ENCODE assay signal across 8 cellular contexts in genomic region chrX:2630169-2630934, GRCh38.
DNase-seq lines count a peak whose midpoint lies in the region; ATAC-seq and TF ChIP-seq lines count a peak whose summit lies in the region.
"Not testable (repeated sequence)": the region's sequence is repeated elsewhere in the genome, so short reads cannot be mapped to it uniquely, and the experiment has no call there.

No MANE protein-coding gene starts in this region.

- peak overlapping the region; percentile 94 for H3K27ac Mint-ChIP-seq in CD4-positive, alpha-beta T cell
- peak overlapping the region; percentile 96 for H3K27ac Mint-ChIP-seq in activated CD8-positive, alpha-beta T cell treated with anti-CD3 and anti-CD28 coated beads, Interleukin-2, amount 10 ng/mL, durations not matched to agents 7 days and 5 days
- peak overlapping the region; percentile 95 for H3K27ac Mint-ChIP-seq in activated naive CD8-positive, alpha-beta T cell
- peak overlapping the region; percentile 84 to 93 (median 86) for H3K27ac Mint-ChIP-seq in nephron
- H3K27ac Mint-ChIP-seq in stimulated activated naive B cell treated with anti-CD40 and anti-IgM and Interleukin-4, amounts not matched to agents 10 μg/mL and 1 μg/mL and 100 μg/mL, for 72 hours = peak overlapping the region; percentile 97

- H3K9ac ChIP-seq in KMS-11 = not testable (repeated sequence)

- ATAC-seq in CD4-positive, alpha-beta T cell (ENCODE audit: poor library complexity) = peak; percentile 53
- ATAC-seq in activated CD8-positive, alpha-beta T cell treated with anti-CD3 and anti-CD28 coated beads, Interleukin-2, amount 10 ng/mL, durations not matched to agents 7 days and 5 days = not testable (repeated sequence)
- ATAC-seq in stimulated activated naive B cell treated with anti-CD40 and anti-IgM and Interleukin-4, amounts not matched to agents 10 μg/mL and 1 μg/mL and 100 μg/mL, for 72 hours (replicated peaks) = peak in 1 of 2 donors; percentile 49

- POLR2A ChIA-PET in CD4-positive, alpha-beta T cell (lab: Charles Lee); activated CD8-positive, alpha-beta T cell treated with anti-CD3 and anti-CD28 coated beads, Interleukin-2, amount 10 ng/mL, durations not matched to agents 7 days and 5 days (lab: Charles Lee): not testable (repeated sequence)

- intact Hi-C loops in CD4-positive, alpha-beta T cell (cut with DNase I, micrococcal nuclease) = loop anchor here in 1 of 2 experiments (2.0 to 5.0 kb wide), 4 partner anchors 22 to 1178 kb away; partner anchors contain the start of genes ASMTL and CD99

- not testable (repeated sequence) for H3K4me2 ChIP-seq in KMS-11

- H2AFZ ChIP-seq in KMS-11 (ENCODE audit: low read depth) = peak overlapping the region; percentile 55; the same call in 1 of the 2 replicates

- peak overlapping the region; percentile 48 for H3K27ac ChIP-seq in CD4-positive, alpha-beta T cell (ENCODE audit: low read depth, low read length)
- H3K27ac ChIP-seq in KMS-11 = peak overlapping the region; percentile 63

- not testable (repeated sequence) for TF ChIP-seq CTCF in CD4-positive, alpha-beta T cell (IDR thresholded peaks at IDR 0.05); KMS-11 (conservative IDR thresholded peaks at IDR 0.05; ENCODE audit: low read depth, low read length); fibroblast of mammary gland (conservative IDR thresholded peaks at IDR 0.05; ENCODE audit: control insufficient read depth, insufficient read depth, low read depth, low read length); nephron (IDR thresholded peaks at IDR 0.05; ENCODE audit: unreplicated experiment in 3 of 3)

- H3K4me3 ChIP-seq in KMS-11 (IDR thresholded peaks at IDR 0.05; ENCODE audit: insufficient read depth, low read depth, low read length); fibroblast of mammary gland (ENCODE audit: control insufficient read depth, low read depth, low read length): not testable (repeated sequence)

- H3K4me3 Mint-ChIP-seq in CD4-positive, alpha-beta T cell = peak overlapping the region; percentile 62
- peak overlapping the region; percentile 10 for H3K4me3 Mint-ChIP-seq in activated CD8-positive, alpha-beta T cell treated with anti-CD3 and anti-CD28 coated beads, Interleukin-2, amount 10 ng/mL, durations not matched to agents 7 days and 5 days
- peak overlapping the region; percentile 76 for H3K4me3 Mint-ChIP-seq in activated naive CD8-positive, alpha-beta T cell
- not testable (repeated sequence) for H3K4me3 Mint-ChIP-seq in nephron
- H3K4me3 Mint-ChIP-seq in stimulated activated naive B cell treated with anti-CD40 and anti-IgM and Interleukin-4, amounts not matched to agents 10 μg/mL and 1 μg/mL and 100 μg/mL, for 72 hours = peak overlapping the region; percentile 63 to 76

- peaks cover 27% of the 10 kb centered on the region for H3K9me3 Mint-ChIP-seq in CD4-positive, alpha-beta T cell
- H3K9me3 Mint-ChIP-seq in activated CD8-positive, alpha-beta T cell treated with anti-CD3 and anti-CD28 coated beads, Interleukin-2, amount 10 ng/mL, durations not matched to agents 7 days and 5 days (ENCODE audit: insufficient read depth) = peaks cover 41% of the 10 kb centered on the region
- peaks cover 30% of the 10 kb centered on the region for H3K9me3 Mint-ChIP-seq in activated naive CD8-positive, alpha-beta T cell (ENCODE audit: low read depth)
- H3K9me3 Mint-ChIP-seq in nephron = peaks cover 41% of the 10 kb centered on the region
- peaks cover 32% of the 10 kb centered on the region in 2 donors for H3K9me3 Mint-ChIP-seq in stimulated activated naive B cell treated with anti-CD40 and anti-IgM and Interleukin-4, amounts not matched to agents 10 μg/mL and 1 μg/mL and 100 μg/mL, for 72 hours

- H3K79me2 ChIP-seq in KMS-11 (ENCODE audit: insufficient read depth, low read depth) = not testable (repeated sequence)

- H3K4me1 Mint-ChIP-seq in CD4-positive, alpha-beta T cell (ENCODE audit: low read depth) = peaks cover 38% of the 10 kb centered on the region
- H3K4me1 Mint-ChIP-seq in activated CD8-positive, alpha-beta T cell treated with anti-CD3 and anti-CD28 coated beads, Interleukin-2, amount 10 ng/mL, durations not matched to agents 7 days and 5 days (ENCODE audit: low read depth) = peaks cover 60% of the 10 kb centered on the region
- H3K4me1 Mint-ChIP-seq in activated naive CD8-positive, alpha-beta T cell (ENCODE audit: low read depth) = peaks cover 40% of the 10 kb centered on the region
- not testable (repeated sequence) for H3K4me1 Mint-ChIP-seq in nephron
- H3K4me1 Mint-ChIP-seq in stimulated activated naive B cell treated with anti-CD40 and anti-IgM and Interleukin-4, amounts not matched to agents 10 μg/mL and 1 μg/mL and 100 μg/mL, for 72 hours = peaks cover 46 to 57% of the 10 kb centered on the region in 2 donors

- H3K4me1 ChIP-seq in KMS-11 (ENCODE audit: low read depth, poor library complexity, severe bottlenecking) = not testable (repeated sequence)

- H4K20me1 ChIP-seq in KMS-11 (ENCODE audit: insufficient read depth) = not testable (repeated sequence)

- H3K9me3 ChIP-seq in CD4-positive, alpha-beta T cell (ENCODE audit: control insufficient read depth, low read length) = peaks cover 20% of the 10 kb centered on the region

- CTCF ChIA-PET in CD4-positive, alpha-beta T cell (lab: Charles Lee); activated CD8-positive, alpha-beta T cell treated with anti-CD3 and anti-CD28 coated beads, Interleukin-2, amount 10 ng/mL, durations not matched to agents 7 days and 5 days (lab: Charles Lee): not testable (repeated sequence)

- not testable (repeated sequence) for H3K27me3 ChIP-seq in CD4-positive, alpha-beta T cell (ENCODE audit: control insufficient read depth, insufficient read depth, low read length); KMS-11 (ENCODE audit: insufficient read depth, low read depth)

- peaks cover 71% of the 10 kb centered on the region for H3K36me3 Mint-ChIP-seq in CD4-positive, alpha-beta T cell (ENCODE audit: low read depth)
- H3K36me3 Mint-ChIP-seq in activated CD8-positive, alpha-beta T cell treated with anti-CD3 and anti-CD28 coated beads, Interleukin-2, amount 10 ng/mL, durations not matched to agents 7 days and 5 days (ENCODE audit: low read depth) = peaks cover 75% of the 10 kb centered on the region
- H3K36me3 Mint-ChIP-seq in activated naive CD8-positive, alpha-beta T cell = peaks cover 58% of the 10 kb centered on the region
- H3K36me3 Mint-ChIP-seq in nephron (ENCODE audit: low read depth) = peaks cover 69% of the 10 kb centered on the region
- H3K36me3 Mint-ChIP-seq in stimulated activated naive B cell treated with anti-CD40 and anti-IgM and Interleukin-4, amounts not matched to agents 10 μg/mL and 1 μg/mL and 100 μg/mL, for 72 hours = peaks cover 67 to 71% of the 10 kb centered on the region in 2 donors

- not testable (repeated sequence) for H3K36me3 ChIP-seq in KMS-11 (ENCODE audit: insufficient read depth)

- H3K27me3 Mint-ChIP-seq in CD4-positive, alpha-beta T cell; activated CD8-positive, alpha-beta T cell treated with anti-CD3 and anti-CD28 coated beads, Interleukin-2, amount 10 ng/mL, durations not matched to agents 7 days and 5 days (ENCODE audit: low read depth); activated naive CD8-positive, alpha-beta T cell; nephron (ENCODE audit: low read depth); stimulated activated naive B cell treated with anti-CD40 and anti-IgM and Interleukin-4, amounts not matched to agents 10 μg/mL and 1 μg/mL and 100 μg/mL, for 72 hours: not testable (repeated sequence)

- DNase-seq in CD4-positive, alpha-beta T cell = peak; percentile 27 to 73 (median 42)
- DNase-seq in T follicular helper cell (ENCODE audit: low read depth) (peak; percentile 52), fibroblast of mammary gland (ENCODE audit: low read depth) (peak; percentile 25)
- DNase-seq in activated CD8-positive, alpha-beta T cell treated with anti-CD3 and anti-CD28 coated beads, Interleukin-2, amount 10 ng/mL, durations not matched to agents 7 days and 5 days = peak; percentile 55
- peak; percentile 62 for DNase-seq in stimulated activated naive B cell treated with anti-CD40 and anti-IgM and Interleukin-4, amounts not matched to agents 10 μg/mL and 1 μg/mL and 100 μg/mL, for 72 hours
